In the genomic region with DNA sequence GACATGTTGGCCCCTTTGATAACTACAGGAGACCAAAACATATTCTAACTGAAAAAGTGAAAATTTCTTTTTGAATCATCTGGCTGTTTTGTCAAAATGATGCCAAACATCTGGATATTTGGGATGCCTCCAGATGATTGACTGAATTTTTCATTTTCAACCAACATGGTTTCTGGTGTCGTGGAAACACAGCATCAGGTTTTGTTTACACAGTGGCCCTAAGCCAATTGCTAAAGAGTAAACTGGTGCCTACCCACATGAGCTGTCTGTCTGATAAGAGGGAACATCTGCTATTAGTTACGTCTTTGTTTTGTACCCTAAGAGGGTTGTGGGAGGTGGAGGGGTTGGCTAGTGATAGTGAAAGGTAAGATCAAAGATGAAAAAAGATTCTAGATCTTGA, we compare ENCODE assay signal across 20 cellular contexts.
DNase-seq lines count a peak whose midpoint lies in the region; ATAC-seq and TF ChIP-seq lines count a peak whose summit lies in the region.
"Had no signal": no experiment of that assay in that cellular context is flagged by ENCODE, and none has a peak within 500 bp of the region (broad histone marks: within the 10 kb centered on the region; RNA-seq: fewer than 3 reads in every experiment).

No MANE protein-coding gene starts in this region.

- H2BK120ac ChIP-seq in mesendoderm (ENCODE audit: low read depth, low read length) = no peak overlapping the region

- TF ChIP-seq CTCF in endodermal cell (conservative IDR thresholded peaks at IDR 0.05) = no peak

- H3K4me2 ChIP-seq in mesendoderm (ENCODE audit: low read length) = no peak overlapping the region
- H3K4me2 ChIP-seq: BLaER1 treated with 17β-estradiol and CSF1 and Interleukin-3, amounts not matched to agents 10 nM and 100 nM; GM23338 had no signal

- no CpG with 5 or more reads among the region's 2 CpGs for WGBS in mesendoderm (ENCODE audit: extremely low coverage, insufficient coverage, low lambda C conversion rate)
- 87 to 100% methylated on average over 1 to 2 of the region's 2 CpGs for WGBS in endodermal cell (ENCODE audit: insufficient coverage in 1 of 2, insufficient read length in 1 of 2), 2 experiments

- H3K36me3 ChIP-seq in mesendoderm (ENCODE audit: control insufficient read depth, insufficient read depth, low read length) (no peaks in the 10 kb centered on the region), HAP-1 (replicated peaks) (no peaks in the 10 kb centered on the region), endodermal cell (ENCODE audit: control insufficient read depth, insufficient read depth, low read length) (no peaks in the 10 kb centered on the region)
- H3K36me3 ChIP-seq: BLaER1 treated with 17β-estradiol and CSF1 and Interleukin-3, amounts not matched to agents 10 nM and 100 nM; Peyer's patch had no signal

- no peaks in the 10 kb centered on the region for H3K27me3 Mint-ChIP-seq in endodermal cell (ENCODE audit: insufficient read depth)
- H3K27me3 Mint-ChIP-seq in stimulated activated naive CD8-positive, alpha-beta T cell treated with anti-CD3 and anti-CD28 coated beads, Interleukin-15, amount 100 ng/mL, for 72 hours = no peaks in the 10 kb centered on the region
- H3K27me3 Mint-ChIP-seq: T-helper 17 cell had no signal

- no peak overlapping the region for H3K4me3 Mint-ChIP-seq in endodermal cell
- no peak overlapping the region for H3K4me3 Mint-ChIP-seq in stimulated activated naive CD8-positive, alpha-beta T cell treated with anti-CD3 and anti-CD28 coated beads, Interleukin-15, amount 100 ng/mL, for 72 hours
- H3K4me3 Mint-ChIP-seq: CD8-positive, alpha-beta T cell; GM23338; T-helper 17 cell had no signal

- no peak overlapping the region for H2BK5ac ChIP-seq in mesendoderm (ENCODE audit: low read length)

- no peak overlapping the region for H4K5ac ChIP-seq in mesendoderm (ENCODE audit: low read length)

- no peak overlapping the region for H3K18ac ChIP-seq in mesendoderm (ENCODE audit: low read length)

- no peaks in the 10 kb centered on the region for H3K9me3 Mint-ChIP-seq in endodermal cell
- H3K9me3 Mint-ChIP-seq in stimulated activated naive CD8-positive, alpha-beta T cell treated with anti-CD3 and anti-CD28 coated beads, Interleukin-15, amount 100 ng/mL, for 72 hours = peaks cover 0 to 13% of the 10 kb centered on the region in 2 donors
- H3K9me3 Mint-ChIP-seq: GM23338 had no signal

- H3K9ac ChIP-seq in mesendoderm (ENCODE audit: low read length) (no peak overlapping the region), endodermal cell (ENCODE audit: extremely low read depth, low read length, poor library complexity, severe bottlenecking) (no peak overlapping the region)
- H3K9ac ChIP-seq: BLaER1 treated with 17β-estradiol and CSF1 and Interleukin-3, amounts not matched to agents 10 nM and 100 nM had no signal

- H3K79me1 ChIP-seq in mesendoderm (ENCODE audit: low read length) = no peaks in the 10 kb centered on the region

- ATAC-seq in stimulated activated naive CD8-positive, alpha-beta T cell treated with anti-CD3 and anti-CD28 coated beads, Interleukin-15, amount 100 ng/mL, for 72 hours = no peak
- ATAC-seq: CD8-positive, alpha-beta T cell; GM23338; HCT116; Right ventricle myocardium inferior; T-helper 17 cell had no signal

- H3K36me3 Mint-ChIP-seq in endodermal cell (ENCODE audit: low read depth) = no peaks in the 10 kb centered on the region
- H3K36me3 Mint-ChIP-seq: CD8-positive, alpha-beta T cell had no signal

- H3K27ac ChIP-seq in mesendoderm (ENCODE audit: low read depth, low read length) = no peak overlapping the region
- H3K27ac ChIP-seq in endodermal cell (ENCODE audit: low read depth, low read length) = no peak overlapping the region
- H3K27ac ChIP-seq: BLaER1 treated with 17β-estradiol and CSF1 and Interleukin-3, amounts not matched to agents 10 nM and 100 nM; Peyer's patch had no signal

- H3K27me3 ChIP-seq in mesendoderm (ENCODE audit: insufficient read depth, low read length, poor library complexity) (no peaks in the 10 kb centered on the region), HAP-1 (ENCODE audit: low read depth) (no peaks in the 10 kb centered on the region), endodermal cell (ENCODE audit: control insufficient read depth, insufficient read depth, low read length, poor library complexity, severe bottlenecking) (no peaks in the 10 kb centered on the region)
- H3K27me3 ChIP-seq: BLaER1 treated with 17β-estradiol and CSF1 and Interleukin-3, amounts not matched to agents 10 nM and 100 nM; Peyer's patch had no signal

- no peak overlapping the region for H2BK15ac ChIP-seq in mesendoderm (replicated peaks; ENCODE audit: low read depth)

- H3K23ac ChIP-seq in mesendoderm (ENCODE audit: low read length) = no peak overlapping the region

- H4K8ac ChIP-seq in mesendoderm (ENCODE audit: low read depth, low read length) = no peak overlapping the region

- H3K4ac ChIP-seq in mesendoderm (ENCODE audit: low read depth, low read length) = no peak overlapping the region

- DNase-seq in DMS 273 treated with DMSO at 0.1 percent for 48 hours (lab: John Stamatoyannopoulos, UW) (peak; percentile 81), NCI-H1694 treated with DMSO at 0.1 percent for 48 hours (lab: John Stamatoyannopoulos, UW) (peak; percentile 95), RPMI7951 (ENCODE audit: low read depth) (peak; percentile 34), mesendoderm (peak; percentile 10), HAP-1 (ENCODE audit: low spot score in 2 of 2) (no peak), endodermal cell (no peak), NCI-H524 treated with DMSO at 0.1 percent for 48 hours (lab: John Stamatoyannopoulos, UW) (no peak)
- DNase-seq in stimulated activated naive CD8-positive, alpha-beta T cell treated with anti-CD3 and anti-CD28 coated beads, Interleukin-15, amount 100 ng/mL, for 72 hours = no peak
- DNase-seq: CD8-positive, alpha-beta T cell; GDM1; MM.1S; NCI-H1105 treated with DMSO at 0.1 percent for 48 hours; NCI-H187; NCI-H446 treated with DMSO at 0.1 percent for 48 hours; Peyer's patch; T-helper 17 cell had no signal

- no peak overlapping the region for H3K27ac Mint-ChIP-seq in endodermal cell
- H3K27ac Mint-ChIP-seq in stimulated activated naive CD8-positive, alpha-beta T cell treated with anti-CD3 and anti-CD28 coated beads, Interleukin-15, amount 100 ng/mL, for 72 hours = no peak overlapping the region
- H3K27ac Mint-ChIP-seq: CD8-positive, alpha-beta T cell; GM23338; T-helper 17 cell had no signal

- no peak overlapping the region for H2AK5ac ChIP-seq in mesendoderm (ENCODE audit: low read length)

- in situ Hi-C loops in HAP-1 (cut with MboI; ENCODE audit: low sequenced_read_pairs) = no loop called here

- no peaks in the 10 kb centered on the region for H3K9me3 ChIP-seq in HAP-1
- H3K9me3 ChIP-seq in endodermal cell (ENCODE audit: control insufficient read depth, low read length) = no peaks in the 10 kb centered on the region
- H3K9me3 ChIP-seq: BLaER1 treated with 17β-estradiol and CSF1 and Interleukin-3, amounts not matched to agents 10 nM and 100 nM; Peyer's patch had no signal

- H3K79me2 ChIP-seq in mesendoderm (ENCODE audit: control insufficient read depth, insufficient read depth, low read length) = no peaks in the 10 kb centered on the region

- H3K56ac ChIP-seq in mesendoderm (ENCODE audit: low read length) = no peak overlapping the region

- peaks cover 2% of the 10 kb centered on the region for H3K4me1 Mint-ChIP-seq in endodermal cell
- no peaks in the 10 kb centered on the region for H3K4me1 Mint-ChIP-seq in stimulated activated naive CD8-positive, alpha-beta T cell treated with anti-CD3 and anti-CD28 coated beads, Interleukin-15, amount 100 ng/mL, for 72 hours
- H3K4me1 Mint-ChIP-seq: GM23338, T-helper 17 cell had no signal

- H3K4me1 ChIP-seq in mesendoderm (ENCODE audit: control insufficient read depth, low read depth, low read length) (no peaks in the 10 kb centered on the region), HAP-1 (no peaks in the 10 kb centered on the region), endodermal cell (ENCODE audit: control insufficient read depth, insufficient read depth, low read length) (no peaks in the 10 kb centered on the region)
- H3K4me1 ChIP-seq: BLaER1 treated with 17β-estradiol and CSF1 and Interleukin-3, amounts not matched to agents 10 nM and 100 nM; Peyer's patch had no signal

- H3K4me3 ChIP-seq in mesendoderm (ENCODE audit: low read length) (no peak overlapping the region), HAP-1 (no peak overlapping the region), endodermal cell (ENCODE audit: low read length) (no peak overlapping the region)
- H3K4me3 ChIP-seq: BLaER1 treated with 17β-estradiol and CSF1 and Interleukin-3, amounts not matched to agents 10 nM and 100 nM; GM23338; Peyer's patch had no signal

Comparison
In these comparisons a context has a peak if more than half of its experiments do, and no peak if none do; other contexts are left out.
1. DNase-seq: peak in DMS 273 treated with DMSO at 0.1 percent for 48 hours (single experiment), NCI-H1694 treated with DMSO at 0.1 percent for 48 hours (single experiment), RPMI7951 (single experiment) and mesendoderm (single experiment); none in HAP-1 (0 of 2), endodermal cell (single experiment), NCI-H524 treated with DMSO at 0.1 percent for 48 hours (single experiment) and stimulated activated naive CD8-positive, alpha-beta T cell treated with anti-CD3 and anti-CD28 coated beads, Interleukin-15, amount 100 ng/mL, for 72 hours (0 of 2).